In genomic region chr2:170747921-170748320, GRCh38 we compare ENCODE assay signal across 1 cellular context.
A peak's percentile ranks its signal among the peaks of the same experiment; 100 is the strongest.
TF ChIP-seq lines count a peak whose summit lies in the region.

No MANE protein-coding gene starts in this region.

TF ChIP-seq in K562, 482 proteins besides CTCF, POLR2A, EP300 and RAD21 (continues in another document):
- TF ChIP-seq FOXK2 (conservative IDR thresholded peaks at IDR 0.05 in 1 of 2, IDR thresholded peaks at IDR 0.05 in 1 of 2; ENCODE audit: low read depth in 2 of 2), result 0 out of 4 replicates have a peak, but pooled peaks have one; percentile 40 to 60
- TF ChIP-seq NFE2 (IDR thresholded peaks at IDR 0.05; ENCODE audit: low read depth), result peak; percentile 82
- peak; percentile 63; the same call in 1 of the 2 replicates for TF ChIP-seq ATF7 (IDR thresholded peaks at IDR 0.05)
- TF ChIP-seq ZNF384 (IDR thresholded peaks at IDR 0.05; ENCODE audit: low read depth, low read length), result peak; percentile 85
- TF ChIP-seq CHAMP1 (IDR thresholded peaks at IDR 0.05), result no peak
- TF ChIP-seq BHLHE40 (IDR thresholded peaks at IDR 0.05; ENCODE audit: low read length), result peak; percentile 63
- 0 out of 2 replicates have a peak, but pooled peaks have one; percentile 20 for TF ChIP-seq TCF3 (CRISPR knock-in tag; IDR thresholded peaks at IDR 0.05)
- TF ChIP-seq ZBTB40 (IDR thresholded peaks at IDR 0.05), result 0 out of 2 replicates have a peak, but pooled peaks have one; percentile 19
- TF ChIP-seq ZBTB40 (CRISPR knock-in tag; IDR thresholded peaks at IDR 0.05), result no peak
- TF ChIP-seq L3MBTL2 (IDR thresholded peaks at IDR 0.05), result peak; percentile 32; the same call in 1 of the 2 replicates
- no peak for TF ChIP-seq SRF (CRISPR knock-in tag; IDR thresholded peaks at IDR 0.05)
- 0 out of 2 replicates have a peak, but pooled peaks have one; percentile 10 for TF ChIP-seq HMBOX1 (IDR thresholded peaks at IDR 0.05)
- peak; percentile 91 for TF ChIP-seq FOSL1 (tag; conservative IDR thresholded peaks at IDR 0.05)
- no peak for TF ChIP-seq SIX5 (IDR thresholded peaks at IDR 0.05; ENCODE audit: borderline replicate concordance in 1 of 2, insufficient read depth in 1 of 2, low read depth in 1 of 2, low read length in 2 of 2)
- TF ChIP-seq ZFP91 (CRISPR knock-in tag; IDR thresholded peaks at IDR 0.05), result peak; percentile 86
- peak; percentile 71 for TF ChIP-seq MAFK (IDR thresholded peaks at IDR 0.05; ENCODE audit: low read length)
- TF ChIP-seq ZC3H11A (IDR thresholded peaks at IDR 0.05; ENCODE audit: low read depth, low read length), result no peak
- no peak for TF ChIP-seq NR2C1 (IDR thresholded peaks at IDR 0.05)
- no peak for TF ChIP-seq NR2C1 (tag; IDR thresholded peaks at IDR 0.05)
- no peak for TF ChIP-seq E4F1 (CRISPR knock-in tag; IDR thresholded peaks at IDR 0.05; ENCODE audit: borderline replicate concordance)
- TF ChIP-seq SMARCA4 (IDR thresholded peaks at IDR 0.05), result peak; percentile 84
- TF ChIP-seq HIVEP1 (CRISPR knock-in tag; IDR thresholded peaks at IDR 0.05), result no peak
- peak; percentile 33; the same call in 1 of the 2 replicates for TF ChIP-seq PKNOX1 (IDR thresholded peaks at IDR 0.05)
- no peak for TF ChIP-seq POLR3G (IDR thresholded peaks at IDR 0.05; ENCODE audit: extremely low read depth, insufficient read length, insufficient replicate concordance)
- peak; percentile 75 for TF ChIP-seq SMARCC2 (IDR thresholded peaks at IDR 0.05; ENCODE audit: low read depth)
- no peak for TF ChIP-seq COPS2 (conservative IDR thresholded peaks at IDR 0.05)
- no peak for TF ChIP-seq ATF4 (CRISPR knock-in tag; IDR thresholded peaks at IDR 0.05)
- TF ChIP-seq NBN (IDR thresholded peaks at IDR 0.05; ENCODE audit: low read depth), result 0 out of 2 replicates have a peak, but pooled peaks have one; percentile 37
- TF ChIP-seq GTF3C2 (IDR thresholded peaks at IDR 0.05; ENCODE audit: borderline replicate concordance, extremely low read depth, insufficient read length), result no peak
- TF ChIP-seq ATF1 (CRISPR knock-in tag; IDR thresholded peaks at IDR 0.05), result no peak
- peak; percentile 77 for TF ChIP-seq ATF1 (tag; IDR thresholded peaks at IDR 0.05)
- peak; percentile 85 for TF ChIP-seq ATF3 (IDR thresholded peaks at IDR 0.05)
- no peak for TF ChIP-seq ATF3 (CRISPR knock-in tag; conservative IDR thresholded peaks at IDR 0.05)
- TF ChIP-seq BACH1 (tag; IDR thresholded peaks at IDR 0.05), result 0 out of 2 replicates have a peak, but pooled peaks have one; percentile 59
- peak in 1 of 2 experiments; percentile 35; a peak in 1 of 4 replicates for TF ChIP-seq HDAC1 (IDR thresholded peaks at IDR 0.05)
